8 cellular contexts compared by ENCODE assay signal in genomic region chr1:234842726-234843641, GRCh38.
DNase-seq lines count a peak whose midpoint lies in the region; ATAC-seq lines count a peak whose summit lies in the region.

No MANE protein-coding gene starts in this region.

- ATAC-seq in HG03139 (IDR thresholded peaks at IDR 0.05; ENCODE audit: unreplicated experiment) (peak; percentile 59), Right ventricle myocardium superior (ENCODE audit: poor library complexity) (peak; percentile 73)

- peak; percentile 20 for DNase-seq in NCI-H2107 treated with DMSO at 0.1 percent for 48 hours (lab: John Stamatoyannopoulos, UW; ENCODE audit: unreplicated experiment)
- no peak for DNase-seq in NCI-H2107 (lab: John Stamatoyannopoulos, UW)
- peak; percentile 84 to 90 for DNase-seq in activated CD4-positive, alpha-beta T cell treated with anti-CD3 and anti-CD28 coated beads, Interleukin-2, amount 50 U/mL, for 48 hours
- peak; percentile 81 for DNase-seq in Right ventricle myocardium superior
- peak; percentile 18 to 60 for DNase-seq in stimulated activated CD8-positive, alpha-beta memory T cell treated with anti-CD3 and anti-CD28 coated beads, Interleukin-4, amount 100 ng/mL, for 4 hours (ENCODE audit: low read depth in 2 of 2, low spot score in 1 of 2)
- no peak for DNase-seq in OCI-M2 (lab: John Stamatoyannopoulos, UW; ENCODE audit: unreplicated experiment)
- no peak for DNase-seq in SK-N-DZ (ENCODE audit: low spot score)

- intact Hi-C loops in Right ventricle myocardium superior (cut with DNase I) = loop anchor here (10.0 kb wide), 1 partner anchor 348 kb away; no protein-coding TSS in a partner anchor

Comparison
In these comparisons a context has a peak if more than half of its experiments do, and no peak if none do; other contexts are left out.
1. DNase-seq: peak in NCI-H2107 treated with DMSO at 0.1 percent for 48 hours (single experiment), activated CD4-positive, alpha-beta T cell treated with anti-CD3 and anti-CD28 coated beads, Interleukin-2, amount 50 U/mL, for 48 hours (2 of 2), Right ventricle myocardium superior (single experiment) and stimulated activated CD8-positive, alpha-beta memory T cell treated with anti-CD3 and anti-CD28 coated beads, Interleukin-4, amount 100 ng/mL, for 4 hours (2 of 2); none in NCI-H2107 (single experiment), OCI-M2 (single experiment) and SK-N-DZ (single experiment).